In the genomic region with DNA sequence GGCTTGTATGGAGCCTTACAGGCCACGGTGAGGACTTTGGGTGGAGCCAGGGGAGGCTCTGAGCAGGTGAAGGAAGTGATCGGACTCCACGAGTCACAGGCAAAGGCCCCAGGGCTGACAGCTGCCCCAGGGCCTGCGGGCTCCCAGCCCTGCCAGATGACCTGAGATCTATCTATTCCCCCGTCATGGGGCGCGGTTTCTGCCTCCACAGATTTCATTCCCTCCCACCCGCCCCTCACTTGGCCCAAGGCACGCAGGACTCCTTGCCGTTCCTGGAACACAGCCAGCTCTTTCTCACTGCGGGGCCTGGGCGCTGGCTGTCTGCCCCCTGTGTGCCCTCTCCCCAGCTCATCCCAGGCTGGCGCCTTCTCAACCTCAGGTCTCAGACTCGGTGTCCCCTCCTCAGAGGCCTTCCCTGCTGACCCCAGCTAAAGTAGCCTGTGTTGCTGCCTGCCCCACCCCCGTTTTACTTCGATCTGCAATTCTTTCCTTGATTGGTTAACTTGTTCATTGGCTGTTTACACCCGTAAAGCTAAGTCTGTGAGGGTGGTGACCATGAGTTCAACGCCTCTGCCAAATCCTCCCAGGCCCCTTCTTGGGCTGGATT, we compare ENCODE assay signal across 18 cellular contexts. TPM values are rescaled to one million over a fixed set of nuclear protein-coding genes. Genes with fewer than 3 reads are reported as not detected.
DNase-seq lines count a peak whose midpoint lies in the region; ATAC-seq, FAIRE-seq and TF ChIP-seq lines count a peak whose summit lies in the region.
"Had no signal": no experiment of that assay in that cellular context is flagged by ENCODE, and none has a peak within 500 bp of the region (broad histone marks: within the 10 kb centered on the region; RNA-seq: fewer than 3 reads in every experiment).

No MANE protein-coding gene starts in this region.

- no peaks in the 10 kb centered on the region for H3K79me2 ChIP-seq in K562 (ENCODE audit: control insufficient read depth, insufficient read depth, low read length)

- no peak for FAIRE-seq in K562 (lab: Jason Lieb, UNC)
- FAIRE-seq: TTC549 had no signal

- H3K36me3 Mint-ChIP-seq in Calu3 (ENCODE audit: insufficient read depth, unreplicated experiment) (peaks cover 33% of the 10 kb centered on the region), nephron (ENCODE audit: low read depth) (no peaks in the 10 kb centered on the region)
- H3K36me3 Mint-ChIP-seq: activated CD8-positive, alpha-beta memory T cell treated with anti-CD3 and anti-CD28 coated beads, Interleukin-2, amount 10 ng/mL, durations not matched to agents 7 days and 5 days had no signal

- DNase-seq in Calu3 (peak; percentile 63), NCI-H2227 (lab: John Stamatoyannopoulos, UW; ENCODE audit: unreplicated experiment) (peak; percentile 74), K562 (ENCODE audit: extremely low read depth in 1 of 4, low spot score in 3 of 4) (peak; percentile 45 to 55 (median 48)), NCI-H526 treated with DMSO at 0.1 percent for 48 hours (lab: John Stamatoyannopoulos, UW) (no peak), heart right ventricle (no peak)
- DNase-seq: activated CD8-positive, alpha-beta memory T cell treated with anti-CD3 and anti-CD28 coated beads, Interleukin-2, amount 10 ng/mL, durations not matched to agents 7 days and 5 days; activated naive CD4-positive, alpha-beta T cell treated with anti-CD3 and anti-CD28 coated beads, Interleukin-2, amount 50 U/mL, for 16 hours; central memory CD4-positive, alpha-beta T cell; KG1; NCI-H2107; Right ventricle myocardium superior had no signal

- in situ Hi-C loops in K562 (cut with MboI): loop anchor here (10.0 kb wide), 1 partner anchor 147 kb away; no protein-coding TSS in a partner anchor

- TF ChIP-seq EP300 in K562 (IDR thresholded peaks at IDR 0.05; ENCODE audit: low read length): no peak

- peaks cover 33% of the 10 kb centered on the region for H3K4me1 Mint-ChIP-seq in Calu3 (ENCODE audit: low read depth, unreplicated experiment)
- H3K4me1 Mint-ChIP-seq in nephron: peaks cover 11% of the 10 kb centered on the region

- H2AFZ ChIP-seq in K562 (ENCODE audit: low read depth, low read length): no peak overlapping the region

- POLR2A ChIA-PET in K562 (lab: Yijun Ruan, JAX): no interaction called here

- H4K20me1 ChIP-seq in K562 (replicated peaks; ENCODE audit: control insufficient read depth, insufficient read depth, low read length): no peaks in the 10 kb centered on the region

- no peak overlapping the region for H3K27ac ChIP-seq in K562 (ENCODE audit: extremely low read depth, low read depth, low read length)
- no peak overlapping the region for H3K27ac ChIP-seq in heart right ventricle
- H3K27ac ChIP-seq: C4-2B had no signal

- CTCF ChIA-PET in Calu3 (lab: Charles Lee): interaction anchor here (0.5 to 1.8 kb wide), 10 partner anchors 10 to 877 kb away, joined by 3 to 12 read pairs (median 4); no protein-coding TSS in a partner anchor
- CTCF ChIA-PET in K562 (lab: Yijun Ruan, JAX; ENCODE audit: low intra/inter-chr PET ratio): no interaction called here

- H3K9me3 Mint-ChIP-seq in Calu3 (ENCODE audit: low read depth, unreplicated experiment): no peaks in the 10 kb centered on the region
- H3K9me3 Mint-ChIP-seq in nephron: no peaks in the 10 kb centered on the region
- H3K9me3 Mint-ChIP-seq: stimulated activated naive CD8-positive, alpha-beta T cell treated with anti-CD3 and anti-CD28 coated beads, Interleukin-15, Interleukin-2, amounts not matched to agents 100 ng/mL and 50 ng/mL, for 24 hours had no signal

- H3K4me3 Mint-ChIP-seq in Calu3 (ENCODE audit: low read depth, unreplicated experiment) (peak overlapping the region; percentile 50), nephron (no peak overlapping the region)
- H3K4me3 Mint-ChIP-seq: activated CD8-positive, alpha-beta memory T cell treated with anti-CD3 and anti-CD28 coated beads, Interleukin-2, amount 10 ng/mL, durations not matched to agents 7 days and 5 days; stimulated activated naive CD8-positive, alpha-beta T cell treated with anti-CD3 and anti-CD28 coated beads, Interleukin-15, Interleukin-2, amounts not matched to agents 100 ng/mL and 50 ng/mL, for 24 hours had no signal

- H3K4me1 ChIP-seq in K562 (replicated peaks in 1 of 2; ENCODE audit: control insufficient read depth in 2 of 2, insufficient read depth in 2 of 2, low read length in 2 of 2): peaks cover 0 to 22% of the 10 kb centered on the region in 2 experiments; a peak in 3 of 5 replicates
- no peaks in the 10 kb centered on the region for H3K4me1 ChIP-seq in heart right ventricle

- H3K9me3 ChIP-seq in K562 (replicated peaks; ENCODE audit: control insufficient read depth, insufficient read depth, low read depth, low read length) (no peaks in the 10 kb centered on the region), heart right ventricle (no peaks in the 10 kb centered on the region)

- ATAC-seq in K562 (peak; percentile 66), heart right ventricle (no peak), GM19023 (IDR thresholded peaks at IDR 0.05; ENCODE audit: unreplicated experiment) (no peak), GM18867 (IDR thresholded peaks at IDR 0.05; ENCODE audit: unreplicated experiment) (no peak)
- ATAC-seq: activated CD8-positive, alpha-beta memory T cell treated with anti-CD3 and anti-CD28 coated beads, Interleukin-2, amount 10 ng/mL, durations not matched to agents 7 days and 5 days had no signal

- H3K4me3 ChIP-seq in K562 (no peak overlapping the region), heart right ventricle (no peak overlapping the region)

- intact Hi-C loops in Calu3 (cut with micrococcal nuclease; ENCODE audit: unreplicated experiment): loop anchor here (5.0 kb wide), 1 partner anchor 59 kb away; no protein-coding TSS in a partner anchor
- intact Hi-C loops in K562 (cut with micrococcal nuclease): no loop called here
- intact Hi-C loops in heart right ventricle (cut with DNase I): loop anchor here in 1 of 10 donors (10.0 kb wide), 1 partner anchor 83 kb away; a partner anchor contains a TSS

- H3K4me2 ChIP-seq in K562 (ENCODE audit: insufficient read depth, low read length): no peak overlapping the region

- no peaks in the 10 kb centered on the region for H3K36me3 ChIP-seq in K562 (ENCODE audit: control insufficient read depth, insufficient read depth, low read length)
- H3K36me3 ChIP-seq in heart right ventricle: no peaks in the 10 kb centered on the region

- peaks cover 10 to 40% of the 10 kb centered on the region in 2 experiments; a peak in 3 of 5 replicates for H3K27me3 ChIP-seq in K562 (ENCODE audit: control insufficient read depth in 2 of 2, insufficient read depth in 2 of 2, low read length in 2 of 2)
- H3K27me3 ChIP-seq in heart right ventricle: peaks cover 0 to 82% (median 60%) of the 10 kb centered on the region in 7 donors

- 10% methylated on average over 10 of the region's 18 CpGs for WGBS in K562 (ENCODE audit: insufficient coverage, low coverage, missing lambda C conversion rate)
- WGBS in heart right ventricle, 2 donors: 29 to 41% methylated on average over 17 to 18 of the region's 18 CpGs

- H3K9ac ChIP-seq in K562 (ENCODE audit: insufficient read depth in 1 of 2, low read depth in 2 of 2, low read length in 2 of 2): peak overlapping the region in 1 of 2 experiments; percentile 68; a peak in 2 of 4 replicates

- no peaks in the 10 kb centered on the region for H3K9me1 ChIP-seq in K562 (ENCODE audit: control insufficient read depth, insufficient read depth, low read length)

- TF ChIP-seq CTCF in Calu3 (IDR thresholded peaks at IDR 0.05; ENCODE audit: unreplicated experiment) (no peak), K562 (IDR thresholded peaks at IDR 0.05 in 2 of 3, conservative IDR thresholded peaks at IDR 0.05 in 1 of 3; ENCODE audit: insufficient read depth in 2 of 3, low read depth in 1 of 3, low read length in 3 of 3) (no peak), nephron (IDR thresholded peaks at IDR 0.05; ENCODE audit: unreplicated experiment in 3 of 3) (no peak), heart right ventricle (IDR thresholded peaks at IDR 0.05) (no peak)

- TF ChIP-seq POLR2A in K562 (conservative IDR thresholded peaks at IDR 0.05): no peak

- TF ChIP-seq RAD21 in K562 (CRISPR knock-in tag; conservative IDR thresholded peaks at IDR 0.05 in 1 of 2, IDR thresholded peaks at IDR 0.05 in 1 of 2): no peak

- H3K27me3 Mint-ChIP-seq in Calu3 (ENCODE audit: unreplicated experiment): no peaks in the 10 kb centered on the region
- H3K27me3 Mint-ChIP-seq in nephron (ENCODE audit: low read depth): peaks cover 10% of the 10 kb centered on the region
- H3K27me3 Mint-ChIP-seq: stimulated activated naive CD8-positive, alpha-beta T cell treated with anti-CD3 and anti-CD28 coated beads, Interleukin-15, Interleukin-2, amounts not matched to agents 100 ng/mL and 50 ng/mL, for 24 hours had no signal

- H3K27ac Mint-ChIP-seq in Calu3 (ENCODE audit: unreplicated experiment): peak overlapping the region; percentile 77
- H3K27ac Mint-ChIP-seq in nephron: peak overlapping the region in 2 of 3 experiments; percentile 1 to 54
- H3K27ac Mint-ChIP-seq: activated CD8-positive, alpha-beta memory T cell treated with anti-CD3 and anti-CD28 coated beads, Interleukin-2, amount 10 ng/mL, durations not matched to agents 7 days and 5 days; stimulated activated naive CD8-positive, alpha-beta T cell treated with anti-CD3 and anti-CD28 coated beads, Interleukin-15, Interleukin-2, amounts not matched to agents 100 ng/mL and 50 ng/mL, for 24 hours had no signal

- BruUV-seq in Calu3 (replicated peaks; lab: Mats Ljungman, UMichigan) (no TSS peak), K562 (replicated peaks; lab: Mats Ljungman, UMichigan) (no TSS peak)

RNA-seq across cellular contexts. Expression of a gene that starts 13.9 kb away (rescaled TPM):
- total RNA-seq in Calu3 (2022): 75.7 and 89.2 TPM in 2 replicates
- total RNA-seq in K562 (2011; cell fraction: chromatin; rRNA removed; ENCODE audit: low replicate concordance): 16.9 and 47.2 TPM in 2 replicates
- total RNA-seq in K562 (2011; cell fraction: nucleolus; rRNA removed): 23.7 and 25.8 TPM in 2 replicates
- 17.7 and 19.4 TPM in 2 replicates for total RNA-seq in K562 (2011; cell fraction: nucleoplasm; rRNA removed)
- 5.8 and 9.2 TPM in 2 replicates for total RNA-seq in K562 (2014; rRNA removed)
- total RNA-seq in K562 (2014; rRNA removed; fragmentation: Illumina TruSeq; extraction: Trizol): 1.6 and 2.6 TPM in 2 replicates
- 5.4 and 6.3 TPM in 2 replicates for total RNA-seq in K562 (2015; rRNA removed; fragmentation: Illumina TruSeq; extraction: Trizol)
- 33.1 and 33.5 TPM in 2 replicates for total RNA-seq in K562 (2021)
- 6.0 and 12.1 TPM in 2 replicates for polyA plus RNA-seq in K562 (2011; rRNA removed)
- polyA plus RNA-seq in K562 (2011; cell fraction: cytosol; rRNA removed): 12.2 and 23.6 TPM in 2 replicates
- polyA plus RNA-seq in K562 (2011; cell fraction: nucleus; rRNA removed): 16.7 and 23.1 TPM in 2 replicates
- 25.3 and 28.8 TPM in 2 replicates for polyA plus RNA-seq in K562 (2012)
- polyA plus RNA-seq in K562 (2014; fragmentation: Illumina TruSeq; extraction: Trizol): 10.6 and 22.2 TPM in 2 replicates
- under 1 TPM; 0.21 to 0.46 TPM for polyA plus RNA-seq in K562 (2014; fragmentation: Nextera tagmentation; extraction: Ambion mirVana)
- 11.5 and 14.4 TPM in 2 replicates for polyA plus RNA-seq in K562 (2014; rRNA removed)
- polyA minus RNA-seq in K562 (2011; rRNA and poly(A)+ RNA removed): 4.8 and 6.7 TPM in 2 replicates
- polyA minus RNA-seq in K562 (2011; cell fraction: cytosol; rRNA and poly(A)+ RNA removed): 13.6 and 24.9 TPM in 2 replicates
- 6.2 and 7.1 TPM in 2 replicates for polyA minus RNA-seq in K562 (2011; cell fraction: nucleus; rRNA and poly(A)+ RNA removed)
- total RNA-seq in heart right ventricle: 10 to 100 TPM; 11.7 to 22.4 (median 16.1) TPM
- 10 to 100 TPM in 1 of 2 donors, 1 to 10 TPM in 1; 8.6 to 19.2 TPM for polyA plus RNA-seq in heart right ventricle

RNA-seq across cellular contexts. Expression of a gene that starts 27.5 kb away (rescaled TPM):
- 6.6 and 9.5 TPM in 2 replicates for total RNA-seq in Calu3 (2022)
- total RNA-seq in K562 (2011; cell fraction: chromatin; rRNA removed; ENCODE audit: low replicate concordance): not detected in 2 replicates
- not detected in 2 replicates for total RNA-seq in K562 (2011; cell fraction: nucleolus; rRNA removed)
- not detected in 2 replicates for total RNA-seq in K562 (2011; cell fraction: nucleoplasm; rRNA removed)
- total RNA-seq in K562 (2014; rRNA removed): not detected in 2 replicates
- not detected in 2 replicates for total RNA-seq in K562 (2014; rRNA removed; fragmentation: Illumina TruSeq; extraction: Trizol)
- total RNA-seq in K562 (2015; rRNA removed; fragmentation: Illumina TruSeq; extraction: Trizol): not detected in 2 replicates
- total RNA-seq in K562 (2021): not detected in 2 replicates
- polyA plus RNA-seq in K562 (2011; rRNA removed): not detected in 2 replicates
- polyA plus RNA-seq in K562 (2011; cell fraction: cytosol; rRNA removed): not detected in 2 replicates
- polyA plus RNA-seq in K562 (2011; cell fraction: nucleus; rRNA removed): not detected in 2 replicates
- not detected in 2 replicates for polyA plus RNA-seq in K562 (2012)
- not detected in 2 replicates for polyA plus RNA-seq in K562 (2014; fragmentation: Illumina TruSeq; extraction: Trizol)
- not detected for polyA plus RNA-seq in K562 (2014; fragmentation: Nextera tagmentation; extraction: Ambion mirVana)
- not detected in 2 replicates for polyA plus RNA-seq in K562 (2014; rRNA removed)
- polyA minus RNA-seq in K562 (2011; rRNA and poly(A)+ RNA removed): not detected in 2 replicates
- not detected in 2 replicates for polyA minus RNA-seq in K562 (2011; cell fraction: cytosol; rRNA and poly(A)+ RNA removed)
- not detected in 2 replicates for polyA minus RNA-seq in K562 (2011; cell fraction: nucleus; rRNA and poly(A)+ RNA removed)
- not detected for total RNA-seq in heart right ventricle
- polyA plus RNA-seq in heart right ventricle: not detected
- total RNA-seq: activated CD8-positive, alpha-beta memory T cell treated with anti-CD3 and anti-CD28 coated beads, Interleukin-2, amount 10 ng/mL, durations not matched to agents 7 days and 5 days; mesenteric fat pad; Right ventricle myocardium superior had no signal

Comparison
In these comparisons a context has a peak if more than half of its experiments do, and no peak if none do; other contexts are left out.
1. DNase-seq: peak in Calu3 (single experiment), NCI-H2227 (single experiment) and K562 (4 of 4); none in NCI-H526 treated with DMSO at 0.1 percent for 48 hours (single experiment) and heart right ventricle (0 of 2).